Comparison of ENCODE assay signal across 23 cellular contexts in genomic region chr20:41508335-41508734, GRCh38.
DNase-seq lines count a peak whose midpoint lies in the region; ATAC-seq and TF ChIP-seq lines count a peak whose summit lies in the region.
"Had no signal": no experiment of that assay in that cellular context is flagged by ENCODE, and none has a peak within 500 bp of the region (broad histone marks: within the 10 kb centered on the region; RNA-seq: fewer than 3 reads in every experiment).

No MANE protein-coding gene starts in this region.

- peaks cover 10% of the 10 kb centered on the region for H3K4me1 ChIP-seq in Loucy (ENCODE audit: insufficient read depth, low read length, poor library complexity, severe bottlenecking)
- H3K4me1 ChIP-seq in endocrine pancreas (ENCODE audit: control insufficient read depth, insufficient read depth, low read length), result peaks cover 32% of the 10 kb centered on the region
- H3K4me1 ChIP-seq in CD4-positive, alpha-beta memory T cell (ENCODE audit: insufficient read depth, low read length), result no peaks in the 10 kb centered on the region

- peaks cover 5% of the 10 kb centered on the region for H4K20me1 ChIP-seq in Loucy (ENCODE audit: insufficient read depth, low read length, poor library complexity, severe bottlenecking)

- TF ChIP-seq CTCF in 22Rv1 (IDR thresholded peaks at IDR 0.05) (peak; percentile 12; the same call in 1 of the 2 replicates), Loucy (conservative IDR thresholded peaks at IDR 0.05; ENCODE audit: low read length) (peak; percentile 24; the same call in 1 of the 2 replicates), nephron progenitor cell (IDR thresholded peaks at IDR 0.05) (no peak)

- peaks cover 3% of the 10 kb centered on the region for H3K27me3 Mint-ChIP-seq in nephron progenitor cell (ENCODE audit: low read depth, poor library complexity)
- H3K27me3 Mint-ChIP-seq in CD4-positive, alpha-beta memory T cell, result no peaks in the 10 kb centered on the region
- H3K27me3 Mint-ChIP-seq: activated CD4-positive, alpha-beta T cell treated with anti-CD3 and anti-CD28 coated beads, Interleukin-2, amount 10 ng/mL, durations not matched to agents 24 days and 14 days; naive thymus-derived CD4-positive, alpha-beta T cell had no signal

- ATAC-seq in GM19023 (IDR thresholded peaks at IDR 0.05; ENCODE audit: unreplicated experiment), result no peak
- ATAC-seq: naive thymus-derived CD4-positive, alpha-beta T cell had no signal

- intact Hi-C loops in CD4-positive, alpha-beta memory T cell (cut with micrococcal nuclease), result no loop called here

- H3K4me1 Mint-ChIP-seq in nephron progenitor cell, result peaks cover 33% of the 10 kb centered on the region
- H3K4me1 Mint-ChIP-seq in CD4-positive, alpha-beta memory T cell, result peaks cover 7 to 23% (median 11%) of the 10 kb centered on the region in 4 donors

- H3K36me3 ChIP-seq in Loucy (ENCODE audit: insufficient read depth, low read length) (peaks cover 65% of the 10 kb centered on the region; the same call in 1 of the 2 replicates), endocrine pancreas (ENCODE audit: control insufficient read depth, insufficient read depth, low read length) (no peaks in the 10 kb centered on the region)
- peaks cover 32% of the 10 kb centered on the region for H3K36me3 ChIP-seq in CD4-positive, alpha-beta memory T cell (ENCODE audit: insufficient read depth, low read length)

- H3K27ac Mint-ChIP-seq in nephron progenitor cell, result peak overlapping the region; percentile 2
- H3K27ac Mint-ChIP-seq in CD4-positive, alpha-beta memory T cell, result peak overlapping the region in 1 of 7 donors; percentile 39
- H3K27ac Mint-ChIP-seq: activated CD4-positive, alpha-beta T cell treated with anti-CD3 and anti-CD28 coated beads, Interleukin-2, amount 10 ng/mL, durations not matched to agents 24 days and 14 days had no signal

- CTCF ChIA-PET in CD4-positive, alpha-beta memory T cell (lab: Charles Lee; ENCODE audit: partially characterized antibody), result no interaction called here

- H3K4me2 ChIP-seq in Loucy (ENCODE audit: low read depth, low read length, poor library complexity, severe bottlenecking), result no peak overlapping the region
- H3K4me2 ChIP-seq: KMS-11 had no signal

- H3K9ac ChIP-seq in Loucy (ENCODE audit: low read depth, low read length, poor library complexity, severe bottlenecking), result no peak overlapping the region
- peak overlapping the region; percentile 32 for H3K9ac ChIP-seq in endocrine pancreas (ENCODE audit: control insufficient read depth, insufficient read depth, low read length)
- H3K9ac ChIP-seq: KMS-11 had no signal

- H3K9me3 Mint-ChIP-seq in nephron progenitor cell, result peaks cover 29% of the 10 kb centered on the region
- peaks cover 0 to 12% (median 5%) of the 10 kb centered on the region in 8 donors for H3K9me3 Mint-ChIP-seq in CD4-positive, alpha-beta memory T cell

- no peaks in the 10 kb centered on the region for H3F3A ChIP-seq in Loucy (ENCODE audit: low read depth)

- H3K4me3 Mint-ChIP-seq in nephron progenitor cell, result no peak overlapping the region
- H3K4me3 Mint-ChIP-seq in CD4-positive, alpha-beta memory T cell, result no peak overlapping the region
- H3K4me3 Mint-ChIP-seq: activated CD4-positive, alpha-beta T cell treated with anti-CD3 and anti-CD28 coated beads, Interleukin-2, amount 10 ng/mL, durations not matched to agents 24 days and 14 days; naive thymus-derived CD4-positive, alpha-beta T cell had no signal

- H3K4me3 ChIP-seq in Loucy (ENCODE audit: low read length, poor library complexity, severe bottlenecking), result no peak overlapping the region
- H3K4me3 ChIP-seq in endocrine pancreas (ENCODE audit: control insufficient read depth, insufficient read depth, low read length), result peak overlapping the region; percentile 65
- H3K4me3 ChIP-seq in CD4-positive, alpha-beta memory T cell (ENCODE audit: low read length in 2 of 2), result no peak overlapping the region
- H3K4me3 ChIP-seq: lung, skin epidermis had no signal

- H3K27me3 ChIP-seq in Loucy (ENCODE audit: insufficient read depth, low read length, poor library complexity, severe bottlenecking), result no peaks in the 10 kb centered on the region
- H3K27me3 ChIP-seq in endocrine pancreas (ENCODE audit: control insufficient read depth, insufficient read depth, low read length), result no peaks in the 10 kb centered on the region
- no peaks in the 10 kb centered on the region for H3K27me3 ChIP-seq in CD4-positive, alpha-beta memory T cell (ENCODE audit: insufficient read depth, low read length)

- H3K27ac ChIP-seq in 22Rv1, result peak overlapping the region; percentile 17; the same call in 1 of the 2 replicates
- no peak overlapping the region for H3K27ac ChIP-seq in CD4-positive, alpha-beta memory T cell (ENCODE audit: low read depth, low read length)
- H3K27ac ChIP-seq: KMS-11, RWPE1 had no signal

- no peak overlapping the region for H2AFZ ChIP-seq in Loucy (ENCODE audit: low read length)

- H3K9me3 ChIP-seq in Loucy (ENCODE audit: insufficient read depth, low read depth, low read length) (peaks cover 8% of the 10 kb centered on the region; the same call in 1 of the 2 replicates), endocrine pancreas (ENCODE audit: control insufficient read depth, low read length) (no peaks in the 10 kb centered on the region)
- no peaks in the 10 kb centered on the region for H3K9me3 ChIP-seq in CD4-positive, alpha-beta memory T cell (ENCODE audit: control insufficient read depth in 1 of 2, low read length in 2 of 2)

- peaks cover 5% of the 10 kb centered on the region for H3K79me2 ChIP-seq in Loucy (ENCODE audit: insufficient read depth, low read length)

- DNase-seq in nephron progenitor cell (no peak), nucleus accumbens (lab: John Stamatoyannopoulos, UW) (no peak), OCI-M1 (lab: John Stamatoyannopoulos, UW) (no peak)
- DNase-seq in CD4-positive, alpha-beta memory T cell, result no peak
- DNase-seq: activated CD4-positive, alpha-beta T cell treated with anti-CD3 and anti-CD28 coated beads, Interleukin-2, amount 10 ng/mL, durations not matched to agents 24 days and 14 days; activated CD8-positive, alpha-beta memory T cell treated with anti-CD3 and anti-CD28 coated beads, Interleukin-2, amount 50 U/mL, for 4 hours; activated gamma-delta T cell; amniotic stem cell; central memory CD4-positive, alpha-beta T cell; DMS79 treated with DMSO at 0.1 percent for 48 hours; effector CD8-positive, alpha-beta T cell; naive thymus-derived CD4-positive, alpha-beta T cell; NCI-H1092 treated with DMSO at 0.1 percent for 48 hours; NCI-H2029 treated with DMSO at 0.1 percent for 48 hours; stimulated activated CD4-positive, alpha-beta T cell treated with anti-CD3 and anti-CD28 coated beads, Interleukin-4, amount 100 ng/mL, for 1 hour had no signal

- H3K9me2 ChIP-seq in Loucy (replicated peaks; ENCODE audit: low read depth, low read length), result no peaks in the 10 kb centered on the region

- POLR2A ChIA-PET in CD4-positive, alpha-beta memory T cell (lab: Charles Lee; ENCODE audit: partially characterized antibody), result no interaction called here

- H3K36me3 Mint-ChIP-seq in nephron progenitor cell (ENCODE audit: low read depth), result peaks cover 68% of the 10 kb centered on the region
- peaks cover 60 to 75% of the 10 kb centered on the region in 2 donors for H3K36me3 Mint-ChIP-seq in CD4-positive, alpha-beta memory T cell
